ENCODE assay signal across 26 cellular contexts in genomic region chr15:35888815-35889214, GRCh38.
DNase-seq lines count a peak whose midpoint lies in the region; ATAC-seq and TF ChIP-seq lines count a peak whose summit lies in the region.
"Had no signal": no experiment of that assay in that cellular context is flagged by ENCODE, and none has a peak within 500 bp of the region (broad histone marks: within the 10 kb centered on the region; RNA-seq: fewer than 3 reads in every experiment).

No MANE protein-coding gene starts in this region.

- CTCF ChIA-PET in MCF 10A (lab: Yijun Ruan, JAX): interaction anchor here (0.6 kb wide), 1 partner anchor 82 kb away, joined by 5 read pairs; no protein-coding TSS in a partner anchor
- CTCF ChIA-PET in mammary epithelial cell (lab: Charles Lee; ENCODE audit: low non-redundant PET): no interaction called here

- H3K36me3 ChIP-seq in breast epithelium (no peaks in the 10 kb centered on the region), mammary epithelial cell (ENCODE audit: insufficient read depth, low read length) (no peaks in the 10 kb centered on the region), mesendoderm (ENCODE audit: control insufficient read depth, insufficient read depth, low read length) (no peaks in the 10 kb centered on the region)
- H3K36me3 ChIP-seq: BE2C had no signal

- no peak overlapping the region for H3K23ac ChIP-seq in mesendoderm (ENCODE audit: low read length)

- H3K27ac Mint-ChIP-seq in MCF 10A (ENCODE audit: low read depth, unreplicated experiment): no peak overlapping the region
- H3K27ac Mint-ChIP-seq: CD14-positive monocyte; CD8-positive, alpha-beta memory T cell; H9 had no signal

- DNase-seq in NCI-H1092 treated with DMSO at 0.1 percent for 48 hours (lab: John Stamatoyannopoulos, UW) (peak; percentile 0), NCI-H1092 (lab: John Stamatoyannopoulos, UW) (no peak), MCF 10A (ENCODE audit: unreplicated experiment) (peak; percentile 15), breast epithelium (ENCODE audit: low spot score in 2 of 2) (no peak), mammary epithelial cell (no peak), T-helper 1 cell (no peak), mesendoderm (no peak)
- DNase-seq: 8988T; ACHN; BE2C; CD8-positive, alpha-beta memory T cell; GM23248; H9; KG1; MM.1S; NCI-H1048; NCI-H2029; NCI-H2171; NCI-H226; NCI-H510A treated with DMSO at 0.1 percent for 48 hours; NCI-H748 treated with DMSO at 0.1 percent for 48 hours; SHP77 treated with DMSO at 0.1 percent for 48 hours; T-helper 2 cell had no signal

- peaks cover 22% of the 10 kb centered on the region for H3K4me1 Mint-ChIP-seq in MCF 10A (ENCODE audit: insufficient read depth, unreplicated experiment)
- H3K4me1 Mint-ChIP-seq: CD14-positive monocyte; CD8-positive, alpha-beta memory T cell; H9 had no signal

- TF ChIP-seq POLR2A in breast epithelium (IDR thresholded peaks at IDR 0.05): no peak

- H3K27me3 Mint-ChIP-seq in MCF 10A (ENCODE audit: insufficient read depth, unreplicated experiment): no peaks in the 10 kb centered on the region
- H3K27me3 Mint-ChIP-seq: CD8-positive, alpha-beta memory T cell had no signal

- no peaks in the 10 kb centered on the region for H3K9me3 Mint-ChIP-seq in MCF 10A (ENCODE audit: unreplicated experiment)
- H3K9me3 Mint-ChIP-seq: H9 had no signal

- no peaks in the 10 kb centered on the region for H3K36me3 Mint-ChIP-seq in MCF 10A (ENCODE audit: insufficient read depth, unreplicated experiment)
- H3K36me3 Mint-ChIP-seq: CD14-positive monocyte; CD8-positive, alpha-beta memory T cell had no signal

- 0% methylated on average over 1 of the region's 1 CpG for WGBS in mammary epithelial cell (ENCODE audit: low coverage, missing lambda C conversion rate)
- WGBS in mesendoderm (ENCODE audit: extremely low coverage, insufficient coverage, low lambda C conversion rate): no CpG with 5 or more reads among the region's 1 CpG

- no peak overlapping the region for H3K56ac ChIP-seq in mesendoderm (ENCODE audit: low read length)

- H3K9me3 ChIP-seq in breast epithelium (no peaks in the 10 kb centered on the region), mammary epithelial cell (replicated peaks; ENCODE audit: insufficient read depth, low read length) (no peaks in the 10 kb centered on the region)
- H3K9me3 ChIP-seq: BE2C had no signal

- H3K4me3 ChIP-seq in breast epithelium (no peak overlapping the region), mammary epithelial cell (replicated peaks in 1 of 3; ENCODE audit: insufficient read depth in 1 of 3, low read depth in 2 of 3, low read length in 3 of 3) (no peak overlapping the region), mesendoderm (ENCODE audit: low read length) (no peak overlapping the region)
- H3K4me3 ChIP-seq: GM23248 had no signal

- TF ChIP-seq CTCF in MCF 10A (IDR thresholded peaks at IDR 0.05; ENCODE audit: unreplicated experiment) (no peak), breast epithelium (IDR thresholded peaks at IDR 0.05) (no peak), mammary epithelial cell (conservative IDR thresholded peaks at IDR 0.05 in 1 of 2, IDR thresholded peaks at IDR 0.05 in 1 of 2; ENCODE audit: extremely low read depth in 1 of 2, insufficient read depth in 1 of 2, low read depth in 1 of 2, low read length in 2 of 2) (no peak)

- no peak overlapping the region for H3K4me3 Mint-ChIP-seq in MCF 10A (ENCODE audit: unreplicated experiment)
- H3K4me3 Mint-ChIP-seq: CD14-positive monocyte; CD8-positive, alpha-beta memory T cell; H9 had no signal

- H3K4ac ChIP-seq in mesendoderm (ENCODE audit: low read depth, low read length): no peak overlapping the region

- H3K27ac ChIP-seq in breast epithelium (no peak overlapping the region), mammary epithelial cell (ENCODE audit: insufficient read depth, low read depth, low read length) (no peak overlapping the region), mesendoderm (ENCODE audit: low read depth, low read length) (no peak overlapping the region)
- H3K27ac ChIP-seq: GM23248 had no signal

- H3K79me2 ChIP-seq in mammary epithelial cell (ENCODE audit: insufficient read depth, low read length) (no peaks in the 10 kb centered on the region), mesendoderm (ENCODE audit: control insufficient read depth, insufficient read depth, low read length) (no peaks in the 10 kb centered on the region)

- no peaks in the 10 kb centered on the region for H3K27me3 ChIP-seq in breast epithelium
- H3K27me3 ChIP-seq in mammary epithelial cell (ENCODE audit: insufficient read depth, low read length): no peaks in the 10 kb centered on the region
- H3K27me3 ChIP-seq in mesendoderm (ENCODE audit: insufficient read depth, low read length, poor library complexity): no peaks in the 10 kb centered on the region
- H3K27me3 ChIP-seq: BE2C had no signal

- no peak for ATAC-seq in GM18861 (IDR thresholded peaks at IDR 0.05; ENCODE audit: unreplicated experiment)
- ATAC-seq: Panc1 had no signal

- intact Hi-C loops in MCF 10A (cut with micrococcal nuclease) (no loop called here), breast epithelium (cut with DNase I; ENCODE audit: low total_unique reads) (no loop called here), mammary epithelial cell (cut with micrococcal nuclease) (loop anchor here (10.0 kb wide), 1 partner anchor 194 kb away; no protein-coding TSS in a partner anchor)

- dilution Hi-C loops in mammary epithelial cell (cut with HindIII; ENCODE audit: low sequenced_read_pairs): no loop called here

- H3K4me2 ChIP-seq in mammary epithelial cell (ENCODE audit: insufficient read depth, low read depth, low read length): no peak overlapping the region
- H3K4me2 ChIP-seq in mesendoderm (ENCODE audit: low read length): no peak overlapping the region

- no peak overlapping the region for H4K5ac ChIP-seq in mesendoderm (ENCODE audit: low read length)

- no peak overlapping the region for H2BK5ac ChIP-seq in mesendoderm (ENCODE audit: low read length)

- H3K4me1 ChIP-seq in breast epithelium (no peaks in the 10 kb centered on the region), mammary epithelial cell (ENCODE audit: insufficient read depth, low read length) (peaks cover 21% of the 10 kb centered on the region), mesendoderm (ENCODE audit: control insufficient read depth, low read depth, low read length) (no peaks in the 10 kb centered on the region)

- H4K8ac ChIP-seq in mesendoderm (ENCODE audit: low read depth, low read length): no peak overlapping the region

- BruUV-seq in MCF 10A (replicated peaks; lab: Mats Ljungman, UMichigan) (no TSS peak), mammary epithelial cell (replicated peaks; lab: Mats Ljungman, UMichigan) (no TSS peak)

- no peak overlapping the region for H2BK15ac ChIP-seq in mesendoderm (replicated peaks; ENCODE audit: low read depth)

- peak overlapping the region; percentile 42 for H2AFZ ChIP-seq in mammary epithelial cell (ENCODE audit: low read depth, low read length)
- H2AFZ ChIP-seq: GM23248 had no signal

- H4K20me1 ChIP-seq in mammary epithelial cell (ENCODE audit: insufficient read depth, low read length): no peaks in the 10 kb centered on the region

- in situ Hi-C loops in mammary epithelial cell (cut with MboI; ENCODE audit: low sequenced_read_pairs in 2 of 2): loop anchor here in 1 of 2 donors (25.0 kb wide), 1 partner anchor 327 kb away; no protein-coding TSS in a partner anchor

- H2BK120ac ChIP-seq in mesendoderm (ENCODE audit: low read depth, low read length): no peak overlapping the region

- POLR2A ChIA-PET in MCF 10A (lab: Yijun Ruan, JAX): no interaction called here

- H3K9ac ChIP-seq in mammary epithelial cell (ENCODE audit: insufficient read depth, low read length): no peak overlapping the region
- no peak overlapping the region for H3K9ac ChIP-seq in mesendoderm (ENCODE audit: low read length)
- H3K9ac ChIP-seq: GM23248 had no signal

- H2AK5ac ChIP-seq in mesendoderm (ENCODE audit: low read length): no peak overlapping the region

- no peak overlapping the region for H3K18ac ChIP-seq in mesendoderm (ENCODE audit: low read length)

- H3K79me1 ChIP-seq in mesendoderm (ENCODE audit: low read length): no peaks in the 10 kb centered on the region

Comparison
In these comparisons a context has a peak if more than half of its experiments do, and no peak if none do; other contexts are left out.
1. DNase-seq: peak in NCI-H1092 treated with DMSO at 0.1 percent for 48 hours (single experiment) and MCF 10A (single experiment); none in NCI-H1092 (single experiment), breast epithelium (0 of 2), mammary epithelial cell (single experiment), T-helper 1 cell (0 of 5) and mesendoderm (single experiment).